23 cellular contexts compared by ENCODE assay signal in the genomic region with DNA sequence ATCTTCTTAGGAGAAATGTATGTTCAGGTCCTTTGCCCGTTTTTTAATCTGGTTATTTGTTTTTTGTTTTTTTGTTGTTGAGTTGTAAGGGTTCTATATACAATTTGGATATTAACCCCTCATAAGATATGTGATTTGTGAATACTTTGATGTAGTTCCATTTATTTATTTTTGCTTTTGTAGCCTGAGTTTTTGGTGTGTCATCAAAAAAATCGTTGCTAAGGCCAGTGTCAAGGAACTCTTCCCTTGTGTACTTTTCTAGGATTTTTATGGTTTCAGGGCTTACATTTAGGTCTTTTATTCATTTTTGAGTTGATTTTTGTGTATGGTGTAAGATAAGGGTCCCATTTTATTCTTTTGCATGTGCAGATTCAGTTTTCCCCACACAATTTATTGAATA.
DNase-seq lines count a peak whose midpoint lies in the region; ATAC-seq, FAIRE-seq and TF ChIP-seq lines count a peak whose summit lies in the region.
"Had no signal": no experiment of that assay in that cellular context is flagged by ENCODE, and none has a peak within 500 bp of the region (broad histone marks: within the 10 kb centered on the region; RNA-seq: fewer than 3 reads in every experiment).

No MANE protein-coding gene starts in this region.

- ATAC-seq in HepG2, result no peak
- no peak for ATAC-seq in right lobe of liver
- ATAC-seq in K562, result no peak
- ATAC-seq: GM12878 had no signal

- H3K9me1 ChIP-seq in K562 (ENCODE audit: control insufficient read depth, insufficient read depth, low read length), result no peaks in the 10 kb centered on the region

- FAIRE-seq in HepG2 (lab: Jason Lieb, UNC) (no peak), K562 (lab: Jason Lieb, UNC) (no peak)
- FAIRE-seq: GM12878, GM12892, GM18507 had no signal

- no peak for TF ChIP-seq POLR2A in HepG2 (IDR thresholded peaks at IDR 0.05; ENCODE audit: insufficient read depth in 1 of 2, low read depth in 2 of 2, low read length in 2 of 2)
- no peak for TF ChIP-seq POLR2A in right lobe of liver (IDR thresholded peaks at IDR 0.05)
- TF ChIP-seq POLR2A in K562 (conservative IDR thresholded peaks at IDR 0.05), result no peak

- intact Hi-C loops in HepG2 (cut with micrococcal nuclease; ENCODE audit: unreplicated experiment) (no loop called here), right lobe of liver (cut with DNase I) (no loop called here), K562 (cut with micrococcal nuclease) (no loop called here)

- H3K4me2 ChIP-seq in HepG2 (ENCODE audit: low read depth, low read length), result no peak overlapping the region
- H3K4me2 ChIP-seq in K562 (ENCODE audit: insufficient read depth, low read length), result no peak overlapping the region
- H3K4me2 ChIP-seq: BLaER1 had no signal

- POLR2A ChIA-PET in HepG2 (lab: Yijun Ruan, JAX), result no interaction called here
- POLR2A ChIA-PET in K562 (lab: Yijun Ruan, JAX), result no interaction called here

- in situ Hi-C loops in HepG2 (cut with HindIII; ENCODE audit: extremely low pct_ligation_motif_present, low pct_unique_long_range_greater_than_20kb), result no loop called here
- in situ Hi-C loops in K562 (cut with MboI), result no loop called here

- H3K4me3 ChIP-seq in HepG2 (replicated peaks in 1 of 3; ENCODE audit: insufficient read depth in 1 of 3, low read depth in 2 of 3, low read length in 3 of 3), result no peak overlapping the region
- no peak overlapping the region for H3K4me3 ChIP-seq in right lobe of liver
- no peak overlapping the region for H3K4me3 ChIP-seq in K562
- H3K4me3 ChIP-seq: BLaER1, GM12878 had no signal

- H4K20me1 ChIP-seq in HepG2 (ENCODE audit: insufficient read depth, low read length), result no peaks in the 10 kb centered on the region
- no peaks in the 10 kb centered on the region for H4K20me1 ChIP-seq in K562 (replicated peaks; ENCODE audit: control insufficient read depth, insufficient read depth, low read length)
- H4K20me1 ChIP-seq: BLaER1 had no signal

- H3K79me2 ChIP-seq in HepG2 (ENCODE audit: insufficient read depth, low read length), result no peaks in the 10 kb centered on the region
- no peaks in the 10 kb centered on the region for H3K79me2 ChIP-seq in K562 (ENCODE audit: control insufficient read depth, insufficient read depth, low read length)

- H3K36me3 ChIP-seq in HepG2 (replicated peaks in 1 of 2; ENCODE audit: control insufficient read depth in 1 of 2, insufficient read depth in 2 of 2, low read length in 2 of 2) (no peaks in the 10 kb centered on the region), right lobe of liver (no peaks in the 10 kb centered on the region), K562 (ENCODE audit: control insufficient read depth, insufficient read depth, low read length) (no peaks in the 10 kb centered on the region)
- H3K36me3 ChIP-seq: BE2C, BLaER1 had no signal

- H2AFZ ChIP-seq in HepG2 (ENCODE audit: low read length) (no peak overlapping the region), K562 (ENCODE audit: low read depth, low read length) (no peak overlapping the region)

- under 1% methylated on average over 2 of the region's 2 CpGs for WGBS in HepG2 (ENCODE audit: low lambda C conversion rate)
- WGBS in right lobe of liver (ENCODE audit: insufficient coverage, low coverage, low lambda C conversion rate, missing lambda C conversion rate), result 40% methylated on average over 2 of the region's 2 CpGs
- WGBS in K562 (ENCODE audit: insufficient coverage, low coverage, missing lambda C conversion rate), result 5% methylated on average over 2 of the region's 2 CpGs

- TF ChIP-seq EP300 in HepG2 (IDR thresholded peaks at IDR 0.05; ENCODE audit: low read depth in 2 of 2, low read length in 2 of 2) (no peak), HepG2 (CRISPR knock-in tag; IDR thresholded peaks at IDR 0.05; ENCODE audit: borderline replicate concordance) (no peak), K562 (IDR thresholded peaks at IDR 0.05; ENCODE audit: low read length) (no peak)

- H3K27me3 ChIP-seq in HepG2 (ENCODE audit: control insufficient read depth in 1 of 2, insufficient read depth in 2 of 2, low read length in 2 of 2) (no peaks in the 10 kb centered on the region), right lobe of liver (no peaks in the 10 kb centered on the region), K562 (ENCODE audit: control insufficient read depth in 2 of 2, insufficient read depth in 2 of 2, low read length in 2 of 2) (peaks cover 0 to 6% of the 10 kb centered on the region in 2 experiments; a peak in 1 of 5 replicates)
- H3K27me3 ChIP-seq: BE2C, BLaER1 had no signal

- TF ChIP-seq CTCF in HepG2 (CRISPR knock-in tag; IDR thresholded peaks at IDR 0.05) (no peak), right lobe of liver (IDR thresholded peaks at IDR 0.05) (no peak), K562 (IDR thresholded peaks at IDR 0.05 in 2 of 3, conservative IDR thresholded peaks at IDR 0.05 in 1 of 3; ENCODE audit: insufficient read depth in 2 of 3, low read depth in 1 of 3, low read length in 3 of 3) (no peak)

- H3K4me1 ChIP-seq in HepG2 (ENCODE audit: insufficient read depth, low read length) (no peaks in the 10 kb centered on the region), right lobe of liver (no peaks in the 10 kb centered on the region), K562 (replicated peaks in 1 of 2; ENCODE audit: control insufficient read depth in 2 of 2, insufficient read depth in 2 of 2, low read length in 2 of 2) (no peaks in the 10 kb centered on the region)
- H3K4me1 ChIP-seq: BLaER1 had no signal

- H3K27ac ChIP-seq in HepG2 (ENCODE audit: extremely low read length, insufficient read depth, low read length) (no peak overlapping the region), right lobe of liver (no peak overlapping the region), K562 (ENCODE audit: extremely low read depth, low read depth, low read length) (no peak overlapping the region)
- H3K27ac ChIP-seq: 22Rv1, BLaER1 had no signal

- TF ChIP-seq RAD21 in HepG2 (CRISPR knock-in tag; IDR thresholded peaks at IDR 0.05), result no peak
- no peak for TF ChIP-seq RAD21 in K562 (CRISPR knock-in tag; conservative IDR thresholded peaks at IDR 0.05 in 1 of 2, IDR thresholded peaks at IDR 0.05 in 1 of 2)

- DNase-seq in HepG2 (ENCODE audit: low spot score) (no peak), right lobe of liver (no peak), K562 (ENCODE audit: extremely low read depth in 1 of 4, low spot score in 3 of 4) (no peak), AG08395 (ENCODE audit: low spot score) (no peak), NCI-H2196 treated with DMSO at 0.1 percent for 48 hours (lab: John Stamatoyannopoulos, UW; ENCODE audit: unreplicated experiment) (no peak)
- DNase-seq: BE2C; C1 segment of cervical spinal cord; CD4-positive, alpha-beta memory T cell; CD4-positive, CD25-positive, alpha-beta regulatory T cell; CD8-positive, alpha-beta memory T cell; COR-L47; DMS 273 treated with DMSO at 0.1 percent for 48 hours; DMS153; DMS53; DMS79; DND-41; EL; GDM1 had no signal

- CTCF ChIA-PET in HepG2 (lab: Yijun Ruan, JAX; ENCODE audit: low intra/inter-chr PET ratio, low total read pairs), result no interaction called here
- CTCF ChIA-PET in K562 (lab: Yijun Ruan, JAX; ENCODE audit: low intra/inter-chr PET ratio), result no interaction called here

- H3K9me3 ChIP-seq in HepG2 (ENCODE audit: low read length) (peaks cover 6% of the 10 kb centered on the region; the same call in 1 of the 2 replicates), right lobe of liver (no peaks in the 10 kb centered on the region), K562 (replicated peaks; ENCODE audit: control insufficient read depth, insufficient read depth, low read depth, low read length) (no peaks in the 10 kb centered on the region)
- H3K9me3 ChIP-seq: BE2C, BLaER1 had no signal

- BruUV-seq in HepG2 (replicated peaks; lab: Mats Ljungman, UMichigan) (no TSS peak), K562 (replicated peaks; lab: Mats Ljungman, UMichigan) (no TSS peak)

- H3K9ac ChIP-seq in HepG2 (ENCODE audit: insufficient read depth, low read depth, low read length), result no peak overlapping the region
- no peak overlapping the region for H3K9ac ChIP-seq in K562 (ENCODE audit: insufficient read depth in 1 of 2, low read depth in 2 of 2, low read length in 2 of 2)
- H3K9ac ChIP-seq: BLaER1 had no signal

TF ChIP-seq in HepG2, 621 proteins besides CTCF, POLR2A, EP300 and RAD21:
- TF ChIP-seq MAFK (conservative IDR thresholded peaks at IDR 0.05 in 1 of 2, IDR thresholded peaks at IDR 0.05 in 1 of 2; ENCODE audit: low read length in 2 of 2) (peak; percentile 63 to 70; a peak in 3 of 4 replicates), MAFF (IDR thresholded peaks at IDR 0.05; ENCODE audit: low read depth, low read length) (peak; percentile 59), CAMTA2 (CRISPR knock-in tag; IDR thresholded peaks at IDR 0.05; ENCODE audit: borderline replicate concordance) (no peak)

TF ChIP-seq in K562, 482 proteins besides CTCF, POLR2A, EP300 and RAD21:
- TF ChIP-seq ZNF316 (IDR thresholded peaks at IDR 0.05), result peak; percentile 62
- TF ChIP-seq, protein P1, sequence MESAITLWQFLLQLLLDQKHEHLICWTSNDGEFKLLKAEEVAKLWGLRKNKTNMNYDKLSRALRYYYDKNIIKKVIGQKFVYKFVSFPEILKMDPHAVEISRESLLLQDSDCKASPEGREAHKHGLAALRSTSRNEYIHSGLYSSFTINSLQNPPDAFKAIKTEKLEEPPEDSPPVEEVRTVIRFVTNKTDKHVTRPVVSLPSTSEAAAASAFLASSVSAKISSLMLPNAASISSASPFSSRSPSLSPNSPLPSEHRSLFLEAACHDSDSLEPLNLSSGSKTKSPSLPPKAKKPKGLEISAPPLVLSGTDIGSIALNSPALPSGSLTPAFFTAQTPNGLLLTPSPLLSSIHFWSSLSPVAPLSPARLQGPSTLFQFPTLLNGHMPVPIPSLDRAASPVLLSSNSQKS (CRISPR knock-in tag; IDR thresholded peaks at IDR 0.05), result no peak
